ENCODE assay signal across 9 cellular contexts in the genomic region with DNA sequence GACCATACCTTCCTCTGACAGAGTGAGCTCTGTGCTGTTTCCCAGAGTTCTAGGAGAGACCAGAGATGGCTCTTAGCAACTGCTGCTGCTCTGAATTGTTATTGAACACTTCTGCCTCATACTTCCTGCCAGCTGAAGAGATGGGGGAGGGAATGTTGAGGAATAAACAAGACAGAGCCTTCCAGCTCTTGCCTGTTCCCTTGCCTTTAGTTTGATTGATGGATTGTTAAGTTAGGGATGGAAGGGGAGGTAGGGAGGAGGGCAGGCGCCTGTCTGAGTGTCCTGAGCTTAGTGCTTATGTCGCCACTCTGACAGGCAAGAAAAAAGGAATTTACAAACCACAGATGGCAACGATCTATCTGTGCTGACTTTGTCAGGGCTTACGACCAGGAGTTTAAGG. TPM values are rescaled to one million over a fixed set of nuclear protein-coding genes. Genes with fewer than 3 reads are reported as not detected.
DNase-seq lines count a peak whose midpoint lies in the region; ATAC-seq and TF ChIP-seq lines count a peak whose summit lies in the region.
"Had no signal": no experiment of that assay in that cellular context is flagged by ENCODE, and none has a peak within 500 bp of the region (broad histone marks: within the 10 kb centered on the region; RNA-seq: fewer than 3 reads in every experiment).

No MANE protein-coding gene starts in this region.

- peak overlapping the region; percentile 2 for H3K27ac ChIP-seq in RWPE2 (ENCODE audit: poor library complexity, severe bottlenecking)
- H3K27ac ChIP-seq in gastroesophageal sphincter = peak overlapping the region; percentile 29 to 77 (median 72)

- H3K4me2 ChIP-seq in skeletal muscle satellite cell (ENCODE audit: low read length) = peak overlapping the region; percentile 33

- DNase-seq in DMS153 (lab: John Stamatoyannopoulos, UW) (peak; percentile 16), DMS153 treated with DMSO at 0.1 percent for 48 hours (lab: John Stamatoyannopoulos, UW; ENCODE audit: unreplicated experiment) (no peak), RWPE2 (ENCODE audit: low spot score) (no peak)
- no peak for DNase-seq in activated CD8-positive, alpha-beta memory T cell treated with anti-CD3 and anti-CD28 coated beads, Interleukin-2, amount 50 U/mL, for 48 hours
- DNase-seq: 8988T had no signal

- H3K4me3 ChIP-seq in RWPE2 (ENCODE audit: severe bottlenecking) = no peak overlapping the region
- no peak overlapping the region for H3K4me3 ChIP-seq in gastroesophageal sphincter
- no peak overlapping the region for H3K4me3 ChIP-seq in skeletal muscle satellite cell (ENCODE audit: low read length)

- H3K36me3 ChIP-seq in RWPE2 (ENCODE audit: low read depth) = peaks cover 73% of the 10 kb centered on the region
- peaks cover 0 to 26% of the 10 kb centered on the region in 2 donors for H3K36me3 ChIP-seq in gastroesophageal sphincter
- H3K36me3 ChIP-seq in skeletal muscle satellite cell (ENCODE audit: insufficient read depth, low read length) = peaks cover 49% of the 10 kb centered on the region

- H3K27me3 ChIP-seq in RWPE2 (ENCODE audit: insufficient read depth, poor library complexity, severe bottlenecking) (no peaks in the 10 kb centered on the region), gastroesophageal sphincter (no peaks in the 10 kb centered on the region), skeletal muscle satellite cell (ENCODE audit: control insufficient read depth, insufficient read depth, low read length) (no peaks in the 10 kb centered on the region)

- H3K9me3 ChIP-seq in RWPE2 (ENCODE audit: severe bottlenecking) (no peaks in the 10 kb centered on the region), gastroesophageal sphincter (no peaks in the 10 kb centered on the region), skeletal muscle satellite cell (replicated peaks; ENCODE audit: low read length) (no peaks in the 10 kb centered on the region)

- H3K4me1 ChIP-seq in RWPE2 (ENCODE audit: insufficient read depth, poor library complexity, severe bottlenecking) (no peaks in the 10 kb centered on the region), gastroesophageal sphincter (peaks cover 8 to 90% (median 36%) of the 10 kb centered on the region in 3 donors), skeletal muscle satellite cell (ENCODE audit: control insufficient read depth, insufficient read depth, low read length) (peaks cover 27% of the 10 kb centered on the region)

- peak; percentile 26; the same call in 1 of the 3 replicates for ATAC-seq in RWPE2 (ENCODE audit: low read depth)
- ATAC-seq in gastroesophageal sphincter = peak; percentile 75
- ATAC-seq in HG02870 (IDR thresholded peaks at IDR 0.05; ENCODE audit: unreplicated experiment) = no peak
- no peak for ATAC-seq in GM19351 (IDR thresholded peaks at IDR 0.05; ENCODE audit: unreplicated experiment)

- TF ChIP-seq EP300 in gastroesophageal sphincter (IDR thresholded peaks at IDR 0.05) = no peak

- no peak for TF ChIP-seq POLR2A in gastroesophageal sphincter (IDR thresholded peaks at IDR 0.05)

- TF ChIP-seq CTCF in RWPE2 (IDR thresholded peaks at IDR 0.05; ENCODE audit: poor library complexity, severe bottlenecking) (no peak), gastroesophageal sphincter (IDR thresholded peaks at IDR 0.05) (no peak)

- H3K9ac ChIP-seq in skeletal muscle satellite cell (ENCODE audit: low read depth, low read length) = no peak overlapping the region

- WGBS in gastroesophageal sphincter (ENCODE audit: low coverage in 1 of 2), 2 donors = 13 to 21% methylated on average over 4 of the region's 4 CpGs

RNA-seq across cellular contexts. Expression of gene ZNF609, which starts 42.8 kb away (rescaled TPM):
- 10 to 100 TPM; 38.7 to 50.6 (median 43.9) TPM for total RNA-seq in gastroesophageal sphincter
- 14.4 and 15.0 TPM in 2 replicates for total RNA-seq in skeletal muscle satellite cell (2012; rRNA removed)

Comparison
In these comparisons a context has a peak if more than half of its experiments do, and no peak if none do; other contexts are left out.
1. ATAC-seq: peak in RWPE2 (single experiment) and gastroesophageal sphincter (single experiment); none in HG02870 (single experiment) and GM19351 (single experiment).